Comparison of ENCODE assay signal across 1 cellular context in the genomic region with DNA sequence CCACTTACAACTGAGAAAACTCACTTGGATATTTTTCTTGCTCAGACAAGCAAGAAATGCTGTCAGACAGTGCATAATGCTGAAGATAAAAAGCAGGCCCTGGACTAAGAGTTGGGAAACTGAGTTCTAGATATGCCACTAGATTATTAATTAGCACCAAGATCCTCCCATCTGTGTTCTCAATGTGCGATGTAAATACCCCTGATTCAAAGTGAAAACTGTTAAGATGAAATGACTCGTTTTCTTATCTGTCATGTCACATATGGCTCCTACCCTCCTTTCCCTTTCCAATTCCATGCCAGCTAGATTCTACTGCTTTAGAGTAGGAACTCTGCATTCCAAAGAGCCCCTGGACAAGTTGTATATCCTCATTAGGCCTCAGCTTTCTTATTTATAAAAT.
TF ChIP-seq lines count a peak whose summit lies in the region.

No MANE protein-coding gene starts in this region.

TF ChIP-seq in GM12878, 131 proteins besides CTCF, POLR2A, EP300 and RAD21 (continued from another document):
- TF ChIP-seq KAT2A (conservative IDR thresholded peaks at IDR 0.05; ENCODE audit: control insufficient read depth, low read depth, low read length): no peak
- TF ChIP-seq, protein P1, sequence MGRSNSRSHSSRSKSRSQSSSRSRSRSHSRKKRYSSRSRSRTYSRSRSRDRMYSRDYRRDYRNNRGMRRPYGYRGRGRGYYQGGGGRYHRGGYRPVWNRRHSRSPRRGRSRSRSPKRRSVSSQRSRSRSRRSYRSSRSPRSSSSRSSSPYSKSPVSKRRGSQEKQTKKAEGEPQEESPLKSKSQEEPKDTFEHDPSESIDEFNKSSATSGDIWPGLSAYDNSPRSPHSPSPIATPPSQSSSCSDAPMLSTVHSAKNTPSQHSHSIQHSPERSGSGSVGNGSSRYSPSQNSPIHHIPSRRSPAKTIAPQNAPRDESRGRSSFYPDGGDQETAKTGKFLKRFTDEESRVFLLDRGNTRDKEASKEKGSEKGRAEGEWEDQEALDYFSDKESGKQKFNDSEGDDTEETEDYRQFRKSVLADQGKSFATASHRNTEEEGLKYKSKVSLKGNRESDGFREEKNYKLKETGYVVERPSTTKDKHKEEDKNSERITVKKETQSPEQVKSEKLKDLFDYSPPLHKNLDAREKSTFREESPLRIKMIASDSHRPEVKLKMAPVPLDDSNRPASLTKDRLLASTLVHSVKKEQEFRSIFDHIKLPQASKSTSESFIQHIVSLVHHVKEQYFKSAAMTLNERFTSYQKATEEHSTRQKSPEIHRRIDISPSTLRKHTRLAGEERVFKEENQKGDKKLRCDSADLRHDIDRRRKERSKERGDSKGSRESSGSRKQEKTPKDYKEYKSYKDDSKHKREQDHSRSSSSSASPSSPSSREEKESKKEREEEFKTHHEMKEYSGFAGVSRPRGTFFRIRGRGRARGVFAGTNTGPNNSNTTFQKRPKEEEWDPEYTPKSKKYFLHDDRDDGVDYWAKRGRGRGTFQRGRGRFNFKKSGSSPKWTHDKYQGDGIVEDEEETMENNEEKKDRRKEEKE (IDR thresholded peaks at IDR 0.05): no peak
- TF ChIP-seq NFIC (IDR thresholded peaks at IDR 0.05; ENCODE audit: low read depth, low read length): peak; percentile 61; the same call in 1 of the 2 replicates
- no peak for TF ChIP-seq ZNF24 (IDR thresholded peaks at IDR 0.05)
- no peak for TF ChIP-seq MYC (IDR thresholded peaks at IDR 0.05; ENCODE audit: insufficient read depth, insufficient read length, insufficient replicate concordance, low read length, severe bottlenecking)
- no peak for TF ChIP-seq EZH2 (IDR thresholded peaks at IDR 0.05; ENCODE audit: borderline replicate concordance, control insufficient read depth, low read depth, low read length)
- TF ChIP-seq, protein P2, sequence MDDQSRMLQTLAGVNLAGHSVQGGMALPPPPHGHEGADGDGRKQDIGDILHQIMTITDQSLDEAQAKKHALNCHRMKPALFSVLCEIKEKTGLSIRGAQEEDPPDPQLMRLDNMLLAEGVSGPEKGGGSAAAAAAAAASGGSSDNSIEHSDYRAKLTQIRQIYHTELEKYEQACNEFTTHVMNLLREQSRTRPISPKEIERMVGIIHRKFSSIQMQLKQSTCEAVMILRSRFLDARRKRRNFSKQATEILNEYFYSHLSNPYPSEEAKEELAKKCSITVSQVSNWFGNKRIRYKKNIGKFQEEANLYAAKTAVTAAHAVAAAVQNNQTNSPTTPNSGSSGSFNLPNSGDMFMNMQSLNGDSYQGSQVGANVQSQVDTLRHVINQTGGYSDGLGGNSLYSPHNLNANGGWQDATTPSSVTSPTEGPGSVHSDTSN (IDR thresholded peaks at IDR 0.05; ENCODE audit: insufficient replicate concordance, low read depth, low read length): no peak
- TF ChIP-seq, protein P3, sequence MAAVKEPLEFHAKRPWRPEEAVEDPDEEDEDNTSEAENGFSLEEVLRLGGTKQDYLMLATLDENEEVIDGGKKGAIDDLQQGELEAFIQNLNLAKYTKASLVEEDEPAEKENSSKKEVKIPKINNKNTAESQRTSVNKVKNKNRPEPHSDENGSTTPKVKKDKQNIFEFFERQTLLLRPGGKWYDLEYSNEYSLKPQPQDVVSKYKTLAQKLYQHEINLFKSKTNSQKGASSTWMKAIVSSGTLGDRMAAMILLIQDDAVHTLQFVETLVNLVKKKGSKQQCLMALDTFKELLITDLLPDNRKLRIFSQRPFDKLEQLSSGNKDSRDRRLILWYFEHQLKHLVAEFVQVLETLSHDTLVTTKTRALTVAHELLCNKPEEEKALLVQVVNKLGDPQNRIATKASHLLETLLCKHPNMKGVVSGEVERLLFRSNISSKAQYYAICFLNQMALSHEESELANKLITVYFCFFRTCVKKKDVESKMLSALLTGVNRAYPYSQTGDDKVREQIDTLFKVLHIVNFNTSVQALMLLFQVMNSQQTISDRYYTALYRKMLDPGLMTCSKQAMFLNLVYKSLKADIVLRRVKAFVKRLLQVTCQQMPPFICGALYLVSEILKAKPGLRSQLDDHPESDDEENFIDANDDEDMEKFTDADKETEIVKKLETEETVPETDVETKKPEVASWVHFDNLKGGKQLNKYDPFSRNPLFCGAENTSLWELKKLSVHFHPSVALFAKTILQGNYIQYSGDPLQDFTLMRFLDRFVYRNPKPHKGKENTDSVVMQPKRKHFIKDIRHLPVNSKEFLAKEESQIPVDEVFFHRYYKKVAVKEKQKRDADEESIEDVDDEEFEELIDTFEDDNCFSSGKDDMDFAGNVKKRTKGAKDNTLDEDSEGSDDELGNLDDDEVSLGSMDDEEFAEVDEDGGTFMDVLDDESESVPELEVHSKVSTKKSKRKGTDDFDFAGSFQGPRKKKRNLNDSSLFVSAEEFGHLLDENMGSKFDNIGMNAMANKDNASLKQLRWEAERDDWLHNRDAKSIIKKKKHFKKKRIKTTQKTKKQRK (IDR thresholded peaks at IDR 0.05; ENCODE audit: low read depth, low read length): no peak
- TF ChIP-seq SMARCA5 (IDR thresholded peaks at IDR 0.05): 0 out of 2 replicates have a peak, but pooled peaks have one; percentile 43
- no peak for TF ChIP-seq ETV6 (conservative IDR thresholded peaks at IDR 0.05 in 1 of 2, IDR thresholded peaks at IDR 0.05 in 1 of 2; ENCODE audit: borderline replicate concordance in 1 of 2, low read depth in 1 of 2)
- TF ChIP-seq SMAD5 (IDR thresholded peaks at IDR 0.05; ENCODE audit: low read depth): no peak
- TF ChIP-seq, protein P4, sequence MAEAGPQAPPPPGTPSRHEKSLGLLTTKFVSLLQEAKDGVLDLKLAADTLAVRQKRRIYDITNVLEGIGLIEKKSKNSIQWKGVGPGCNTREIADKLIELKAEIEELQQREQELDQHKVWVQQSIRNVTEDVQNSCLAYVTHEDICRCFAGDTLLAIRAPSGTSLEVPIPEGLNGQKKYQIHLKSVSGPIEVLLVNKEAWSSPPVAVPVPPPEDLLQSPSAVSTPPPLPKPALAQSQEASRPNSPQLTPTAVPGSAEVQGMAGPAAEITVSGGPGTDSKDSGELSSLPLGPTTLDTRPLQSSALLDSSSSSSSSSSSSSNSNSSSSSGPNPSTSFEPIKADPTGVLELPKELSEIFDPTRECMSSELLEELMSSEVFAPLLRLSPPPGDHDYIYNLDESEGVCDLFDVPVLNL (IDR thresholded peaks at IDR 0.05; ENCODE audit: low read depth, low read length): no peak
- TF ChIP-seq PAX5 (IDR thresholded peaks at IDR 0.05; ENCODE audit: borderline replicate concordance, low read depth, low read length): no peak
- no peak for TF ChIP-seq HDAC2 (IDR thresholded peaks at IDR 0.05)
- TF ChIP-seq ZNF384 (IDR thresholded peaks at IDR 0.05; ENCODE audit: borderline replicate concordance, low read depth, low read length): no peak
- TF ChIP-seq ZSCAN29 (IDR thresholded peaks at IDR 0.05): no peak
- TF ChIP-seq, protein P5, sequence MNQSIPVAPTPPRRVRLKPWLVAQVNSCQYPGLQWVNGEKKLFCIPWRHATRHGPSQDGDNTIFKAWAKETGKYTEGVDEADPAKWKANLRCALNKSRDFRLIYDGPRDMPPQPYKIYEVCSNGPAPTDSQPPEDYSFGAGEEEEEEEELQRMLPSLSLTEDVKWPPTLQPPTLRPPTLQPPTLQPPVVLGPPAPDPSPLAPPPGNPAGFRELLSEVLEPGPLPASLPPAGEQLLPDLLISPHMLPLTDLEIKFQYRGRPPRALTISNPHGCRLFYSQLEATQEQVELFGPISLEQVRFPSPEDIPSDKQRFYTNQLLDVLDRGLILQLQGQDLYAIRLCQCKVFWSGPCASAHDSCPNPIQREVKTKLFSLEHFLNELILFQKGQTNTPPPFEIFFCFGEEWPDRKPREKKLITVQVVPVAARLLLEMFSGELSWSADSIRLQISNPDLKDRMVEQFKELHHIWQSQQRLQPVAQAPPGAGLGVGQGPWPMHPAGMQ (IDR thresholded peaks at IDR 0.05; ENCODE audit: borderline replicate concordance): no peak
- no peak for TF ChIP-seq STAT3 (IDR thresholded peaks at IDR 0.05; ENCODE audit: low read depth, low read length)
- TF ChIP-seq RB1 (IDR thresholded peaks at IDR 0.05; ENCODE audit: borderline replicate concordance): no peak
- TF ChIP-seq MTA2 (IDR thresholded peaks at IDR 0.05; ENCODE audit: low read depth): 0 out of 2 replicates have a peak, but pooled peaks have one; percentile 28
- TF ChIP-seq POLR2AphosphoS2 (IDR thresholded peaks at IDR 0.05; ENCODE audit: low read depth, low read length): no peak
- TF ChIP-seq CREM (IDR thresholded peaks at IDR 0.05; ENCODE audit: low read depth): 0 out of 2 replicates have a peak, but pooled peaks have one; percentile 16
- no peak for TF ChIP-seq TCF12 (IDR thresholded peaks at IDR 0.05; ENCODE audit: low read depth, low read length)
- TF ChIP-seq ZBED1 (IDR thresholded peaks at IDR 0.05; ENCODE audit: borderline replicate concordance): no peak
- no peak for TF ChIP-seq TBL1XR1 (IDR thresholded peaks at IDR 0.05; ENCODE audit: low read depth, low read length)
- no peak for TF ChIP-seq NBN (IDR thresholded peaks at IDR 0.05)
- TF ChIP-seq BCL11A (IDR thresholded peaks at IDR 0.05; ENCODE audit: low read depth, low read length): peak; percentile 66
- TF ChIP-seq SMC3 (IDR thresholded peaks at IDR 0.05; ENCODE audit: borderline replicate concordance, low read length): no peak
- peak; percentile 35 to 56; a peak in 1 of 4 replicates for TF ChIP-seq IKZF2 (IDR thresholded peaks at IDR 0.05)
- peak; percentile 51; the same call in 1 of the 2 replicates for TF ChIP-seq IKZF1 (conservative IDR thresholded peaks at IDR 0.05)
- TF ChIP-seq CHD2 (IDR thresholded peaks at IDR 0.05; ENCODE audit: borderline replicate concordance, low read depth, low read length): no peak
- no peak for TF ChIP-seq CBX5 (IDR thresholded peaks at IDR 0.05; ENCODE audit: low read depth)
- TF ChIP-seq NRF1 (conservative IDR thresholded peaks at IDR 0.05; ENCODE audit: low read depth, low read length): no peak
- no peak for TF ChIP-seq TARDBP (IDR thresholded peaks at IDR 0.05; ENCODE audit: borderline replicate concordance)
- peak; percentile 83 for TF ChIP-seq IRF4 (IDR thresholded peaks at IDR 0.05; ENCODE audit: low read depth, low read length)
- TF ChIP-seq EED (IDR thresholded peaks at IDR 0.05; ENCODE audit: low read depth): peak; percentile 50; the same call in 1 of the 2 replicates
